8 cellular contexts compared by ENCODE assay signal in the genomic region with DNA sequence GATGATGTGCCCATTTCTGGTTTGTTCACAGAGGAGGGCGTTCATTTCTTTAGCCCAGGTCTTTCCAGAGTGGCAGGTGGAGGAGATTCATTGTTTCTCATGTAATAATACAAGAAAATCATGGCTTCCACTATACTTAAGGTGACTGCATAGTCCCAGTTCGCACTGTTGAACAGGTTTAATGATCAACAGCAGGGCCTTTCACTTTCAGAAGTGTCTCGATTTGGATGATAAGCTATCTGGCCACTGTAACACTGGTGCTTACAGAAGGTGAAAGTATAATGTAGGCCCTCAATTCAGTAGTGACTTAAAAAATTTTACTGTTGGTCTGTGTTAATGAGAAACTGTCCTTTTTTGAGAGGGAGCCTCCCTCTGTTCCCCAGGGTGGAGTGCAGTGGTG. TPM values are rescaled to one million over a fixed set of nuclear protein-coding genes. Genes with fewer than 3 reads are reported as not detected.
DNase-seq lines count a peak whose midpoint lies in the region; ATAC-seq, FAIRE-seq and TF ChIP-seq lines count a peak whose summit lies in the region.

No MANE protein-coding gene starts in this region.

- peak overlapping the region; percentile 94; the same call in 1 of the 2 replicates for H3K4me3 ChIP-seq in HUES6 (ENCODE audit: low read depth, low read length)

- peaks cover 12% of the 10 kb centered on the region; the same call in 1 of the 2 replicates for H3K4me1 ChIP-seq in HUES6 (ENCODE audit: control insufficient read depth, insufficient read depth, low read length)

- TF ChIP-seq CTCF in D721Med (IDR thresholded peaks at IDR 0.05; ENCODE audit: insufficient read depth, missing control alignments) (no peak), endothelial cell (IDR thresholded peaks at IDR 0.05; ENCODE audit: unreplicated experiment) (no peak)

- H3K4me3 Mint-ChIP-seq in endothelial cell (ENCODE audit: unreplicated experiment), result peak overlapping the region; percentile 95
- peak overlapping the region; percentile 93 for H3K4me3 Mint-ChIP-seq in stimulated activated effector memory CD8-positive, alpha-beta T cell treated with anti-CD3 and anti-CD28 coated beads, Interleukin-12 subunit alpha, Interleukin-12 subunit beta, amount 100 ng/mL, for 72 hours

- H3K27ac Mint-ChIP-seq in endothelial cell (ENCODE audit: unreplicated experiment), result no peak overlapping the region
- H3K27ac Mint-ChIP-seq in stimulated activated effector memory CD8-positive, alpha-beta T cell treated with anti-CD3 and anti-CD28 coated beads, Interleukin-12 subunit alpha, Interleukin-12 subunit beta, amount 100 ng/mL, for 72 hours, result peak overlapping the region; percentile 90

- no peak overlapping the region for H3K9ac ChIP-seq in HUES6 (ENCODE audit: low read length)

- no peak for FAIRE-seq in D721Med (lab: Jason Lieb, UNC)

- peak; percentile 34 for ATAC-seq in GM21367 (IDR thresholded peaks at IDR 0.05; ENCODE audit: unreplicated experiment)
- peak; percentile 25 for ATAC-seq in stimulated activated effector memory CD8-positive, alpha-beta T cell treated with anti-CD3 and anti-CD28 coated beads, Interleukin-12 subunit alpha, Interleukin-12 subunit beta, amount 100 ng/mL, for 72 hours

- DNase-seq in D721Med (ENCODE audit: insufficient read length, low spot score), result peak; percentile 1
- DNase-seq in endothelial cell (ENCODE audit: low spot score), result no peak
- no peak for DNase-seq in stimulated activated effector memory CD8-positive, alpha-beta T cell treated with anti-CD3 and anti-CD28 coated beads, Interleukin-12 subunit alpha, Interleukin-12 subunit beta, amount 100 ng/mL, for 72 hours (ENCODE audit: low spot score in 2 of 2)
- DNase-seq in stimulated activated CD4-positive, alpha-beta T cell treated with anti-CD3 and anti-CD28 coated beads, Interleukin-2, amount 100 ng/mL, for 24 hours, result no peak
- DNase-seq in NCI-H2107 (lab: John Stamatoyannopoulos, UW), result no peak
- no peak for DNase-seq in OCI-M2 (lab: John Stamatoyannopoulos, UW; ENCODE audit: unreplicated experiment)

- peaks cover 26% of the 10 kb centered on the region for H3K27me3 ChIP-seq in HUES6 (ENCODE audit: control insufficient read depth, insufficient read depth, low read length)

- no peak overlapping the region for H3K27ac ChIP-seq in HUES6 (ENCODE audit: low read depth, low read length)

- peaks cover 16% of the 10 kb centered on the region for H3K36me3 Mint-ChIP-seq in endothelial cell (ENCODE audit: low read depth, unreplicated experiment)
- peaks cover 63% of the 10 kb centered on the region for H3K36me3 Mint-ChIP-seq in stimulated activated effector memory CD8-positive, alpha-beta T cell treated with anti-CD3 and anti-CD28 coated beads, Interleukin-12 subunit alpha, Interleukin-12 subunit beta, amount 100 ng/mL, for 72 hours

- H3K4me1 Mint-ChIP-seq in endothelial cell (ENCODE audit: unreplicated experiment), result peaks cover 5% of the 10 kb centered on the region
- H3K4me1 Mint-ChIP-seq in stimulated activated effector memory CD8-positive, alpha-beta T cell treated with anti-CD3 and anti-CD28 coated beads, Interleukin-12 subunit alpha, Interleukin-12 subunit beta, amount 100 ng/mL, for 72 hours, result peaks cover 26% of the 10 kb centered on the region

- H3K9me3 ChIP-seq in HUES6 (ENCODE audit: control insufficient read depth, insufficient read depth, low read depth, low read length), result no peaks in the 10 kb centered on the region

- peaks cover 14% of the 10 kb centered on the region for H3K36me3 ChIP-seq in HUES6 (ENCODE audit: control insufficient read depth, insufficient read depth, low read length)

- no peaks in the 10 kb centered on the region for H3K9me3 Mint-ChIP-seq in endothelial cell (ENCODE audit: unreplicated experiment)
- H3K9me3 Mint-ChIP-seq in stimulated activated effector memory CD8-positive, alpha-beta T cell treated with anti-CD3 and anti-CD28 coated beads, Interleukin-12 subunit alpha, Interleukin-12 subunit beta, amount 100 ng/mL, for 72 hours, result no peaks in the 10 kb centered on the region

- H3K27me3 Mint-ChIP-seq in endothelial cell (ENCODE audit: unreplicated experiment), result peaks cover 14% of the 10 kb centered on the region

RNA-seq across cellular contexts. Expression of gene RMC1, which starts 1.4 kb away (rescaled TPM):
- total RNA-seq in endothelial cell (ENCODE audit: unreplicated experiment), result 11.7 TPM

RNA-seq across cellular contexts. Expression of gene RIOK3, which starts 51.6 kb away (rescaled TPM):
- 69.7 TPM for total RNA-seq in endothelial cell (ENCODE audit: unreplicated experiment)
